In genomic region chr15:58933311-58934113, GRCh38 we compare ENCODE assay signal across 1 cellular context.
A peak's percentile ranks its signal among the peaks of the same experiment; 100 is the strongest.
TF ChIP-seq lines count a peak whose summit lies in the region.

TSS of gene SLTM (minus strand) at chr15:58933679. CDS start at chr15:58933565, 114 bp downstream.

TF ChIP-seq in WTC11, 78 proteins besides CTCF, POLR2A, EP300 and RAD21 (continued from another document and continues in another):
- TF ChIP-seq, protein P1, sequence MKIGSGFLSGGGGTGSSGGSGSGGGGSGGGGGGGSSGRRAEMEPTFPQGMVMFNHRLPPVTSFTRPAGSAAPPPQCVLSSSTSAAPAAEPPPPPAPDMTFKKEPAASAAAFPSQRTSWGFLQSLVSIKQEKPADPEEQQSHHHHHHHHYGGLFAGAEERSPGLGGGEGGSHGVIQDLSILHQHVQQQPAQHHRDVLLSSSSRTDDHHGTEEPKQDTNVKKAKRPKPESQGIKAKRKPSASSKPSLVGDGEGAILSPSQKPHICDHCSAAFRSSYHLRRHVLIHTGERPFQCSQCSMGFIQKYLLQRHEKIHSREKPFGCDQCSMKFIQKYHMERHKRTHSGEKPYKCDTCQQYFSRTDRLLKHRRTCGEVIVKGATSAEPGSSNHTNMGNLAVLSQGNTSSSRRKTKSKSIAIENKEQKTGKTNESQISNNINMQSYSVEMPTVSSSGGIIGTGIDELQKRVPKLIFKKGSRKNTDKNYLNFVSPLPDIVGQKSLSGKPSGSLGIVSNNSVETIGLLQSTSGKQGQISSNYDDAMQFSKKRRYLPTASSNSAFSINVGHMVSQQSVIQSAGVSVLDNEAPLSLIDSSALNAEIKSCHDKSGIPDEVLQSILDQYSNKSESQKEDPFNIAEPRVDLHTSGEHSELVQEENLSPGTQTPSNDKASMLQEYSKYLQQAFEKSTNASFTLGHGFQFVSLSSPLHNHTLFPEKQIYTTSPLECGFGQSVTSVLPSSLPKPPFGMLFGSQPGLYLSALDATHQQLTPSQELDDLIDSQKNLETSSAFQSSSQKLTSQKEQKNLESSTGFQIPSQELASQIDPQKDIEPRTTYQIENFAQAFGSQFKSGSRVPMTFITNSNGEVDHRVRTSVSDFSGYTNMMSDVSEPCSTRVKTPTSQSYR (CRISPR knock-in tag; IDR thresholded peaks at IDR 0.05): peak; percentile 30; the same call in 1 of the 2 replicates
- TF ChIP-seq TP53 (CRISPR knock-in tag; IDR thresholded peaks at IDR 0.05) (peak; percentile 68; the same call in 1 of the 2 replicates), PRRX2 (CRISPR knock-in tag; IDR thresholded peaks at IDR 0.05) (no peak), SMAD3 (CRISPR knock-in tag; IDR thresholded peaks at IDR 0.05; ENCODE audit: borderline replicate concordance) (peak; percentile 21), FOXK1 (CRISPR knock-in tag; IDR thresholded peaks at IDR 0.05) (peak; percentile 59; the same call in 1 of the 2 replicates), NFE2L1 (CRISPR knock-in tag; IDR thresholded peaks at IDR 0.05) (no peak), EMX1 (CRISPR knock-in tag; IDR thresholded peaks at IDR 0.05) (no peak), SP1 (CRISPR knock-in tag; conservative IDR thresholded peaks at IDR 0.05) (peak; percentile 66; the same call in 1 of the 2 replicates), RELA (CRISPR knock-in tag; IDR thresholded peaks at IDR 0.05; ENCODE audit: borderline replicate concordance) (peak; percentile 64; the same call in 1 of the 2 replicates), ZNF416 (CRISPR knock-in tag; IDR thresholded peaks at IDR 0.05) (peak; percentile 86), ERG (CRISPR knock-in tag; IDR thresholded peaks at IDR 0.05) (no peak), MLX (CRISPR knock-in tag; IDR thresholded peaks at IDR 0.05) (no peak), ELF4 (CRISPR knock-in tag; IDR thresholded peaks at IDR 0.05; ENCODE audit: low read depth) (no peak), ZNF263 (CRISPR knock-in tag; IDR thresholded peaks at IDR 0.05; ENCODE audit: low read depth) (no peak), ZNF396 (CRISPR knock-in tag; IDR thresholded peaks at IDR 0.05; ENCODE audit: borderline replicate concordance) (no peak), ZNF423 (CRISPR knock-in tag; IDR thresholded peaks at IDR 0.05) (no peak), IRF2 (CRISPR knock-in tag; IDR thresholded peaks at IDR 0.05; ENCODE audit: borderline replicate concordance, low read depth) (no peak), GABPB1 (CRISPR knock-in tag; IDR thresholded peaks at IDR 0.05) (no peak), HMGA2 (CRISPR knock-in tag; IDR thresholded peaks at IDR 0.05) (no peak), ZNF232 (CRISPR knock-in tag; IDR thresholded peaks at IDR 0.05) (no peak; the same call in 1 of the 2 replicates), JUN (CRISPR knock-in tag; IDR thresholded peaks at IDR 0.05) (0 out of 2 replicates have a peak, but pooled peaks have one; percentile 42), FOXP1 (CRISPR knock-in tag; IDR thresholded peaks at IDR 0.05; ENCODE audit: borderline replicate concordance) (peak; percentile 91), GTF2I (CRISPR knock-in tag; conservative IDR thresholded peaks at IDR 0.05) (no peak), CREM (CRISPR knock-in tag; IDR thresholded peaks at IDR 0.05) (peak; percentile 72; the same call in 1 of the 2 replicates), NR2C2 (CRISPR knock-in tag; IDR thresholded peaks at IDR 0.05) (no peak), ZBTB43 (CRISPR knock-in tag; IDR thresholded peaks at IDR 0.05) (peak; percentile 59; the same call in 1 of the 2 replicates), NFYB (CRISPR knock-in tag; conservative IDR thresholded peaks at IDR 0.05; ENCODE audit: low read depth) (no peak)
- TF ChIP-seq, protein P2, sequence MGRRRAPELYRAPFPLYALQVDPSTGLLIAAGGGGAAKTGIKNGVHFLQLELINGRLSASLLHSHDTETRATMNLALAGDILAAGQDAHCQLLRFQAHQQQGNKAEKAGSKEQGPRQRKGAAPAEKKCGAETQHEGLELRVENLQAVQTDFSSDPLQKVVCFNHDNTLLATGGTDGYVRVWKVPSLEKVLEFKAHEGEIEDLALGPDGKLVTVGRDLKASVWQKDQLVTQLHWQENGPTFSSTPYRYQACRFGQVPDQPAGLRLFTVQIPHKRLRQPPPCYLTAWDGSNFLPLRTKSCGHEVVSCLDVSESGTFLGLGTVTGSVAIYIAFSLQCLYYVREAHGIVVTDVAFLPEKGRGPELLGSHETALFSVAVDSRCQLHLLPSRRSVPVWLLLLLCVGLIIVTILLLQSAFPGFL (CRISPR knock-in tag; IDR thresholded peaks at IDR 0.05; ENCODE audit: borderline replicate concordance): no peak
- TF ChIP-seq, protein P3, sequence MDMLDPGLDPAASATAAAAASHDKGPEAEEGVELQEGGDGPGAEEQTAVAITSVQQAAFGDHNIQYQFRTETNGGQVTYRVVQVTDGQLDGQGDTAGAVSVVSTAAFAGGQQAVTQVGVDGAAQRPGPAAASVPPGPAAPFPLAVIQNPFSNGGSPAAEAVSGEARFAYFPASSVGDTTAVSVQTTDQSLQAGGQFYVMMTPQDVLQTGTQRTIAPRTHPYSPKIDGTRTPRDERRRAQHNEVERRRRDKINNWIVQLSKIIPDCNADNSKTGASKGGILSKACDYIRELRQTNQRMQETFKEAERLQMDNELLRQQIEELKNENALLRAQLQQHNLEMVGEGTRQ (CRISPR knock-in tag; IDR thresholded peaks at IDR 0.05): peak; percentile 37; the same call in 1 of the 2 replicates
- TF ChIP-seq, protein P4, sequence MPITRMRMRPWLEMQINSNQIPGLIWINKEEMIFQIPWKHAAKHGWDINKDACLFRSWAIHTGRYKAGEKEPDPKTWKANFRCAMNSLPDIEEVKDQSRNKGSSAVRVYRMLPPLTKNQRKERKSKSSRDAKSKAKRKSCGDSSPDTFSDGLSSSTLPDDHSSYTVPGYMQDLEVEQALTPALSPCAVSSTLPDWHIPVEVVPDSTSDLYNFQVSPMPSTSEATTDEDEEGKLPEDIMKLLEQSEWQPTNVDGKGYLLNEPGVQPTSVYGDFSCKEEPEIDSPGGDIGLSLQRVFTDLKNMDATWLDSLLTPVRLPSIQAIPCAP (CRISPR knock-in tag; IDR thresholded peaks at IDR 0.05): 0 out of 2 replicates have a peak, but pooled peaks have one; percentile 62
- TF ChIP-seq, protein P5, sequence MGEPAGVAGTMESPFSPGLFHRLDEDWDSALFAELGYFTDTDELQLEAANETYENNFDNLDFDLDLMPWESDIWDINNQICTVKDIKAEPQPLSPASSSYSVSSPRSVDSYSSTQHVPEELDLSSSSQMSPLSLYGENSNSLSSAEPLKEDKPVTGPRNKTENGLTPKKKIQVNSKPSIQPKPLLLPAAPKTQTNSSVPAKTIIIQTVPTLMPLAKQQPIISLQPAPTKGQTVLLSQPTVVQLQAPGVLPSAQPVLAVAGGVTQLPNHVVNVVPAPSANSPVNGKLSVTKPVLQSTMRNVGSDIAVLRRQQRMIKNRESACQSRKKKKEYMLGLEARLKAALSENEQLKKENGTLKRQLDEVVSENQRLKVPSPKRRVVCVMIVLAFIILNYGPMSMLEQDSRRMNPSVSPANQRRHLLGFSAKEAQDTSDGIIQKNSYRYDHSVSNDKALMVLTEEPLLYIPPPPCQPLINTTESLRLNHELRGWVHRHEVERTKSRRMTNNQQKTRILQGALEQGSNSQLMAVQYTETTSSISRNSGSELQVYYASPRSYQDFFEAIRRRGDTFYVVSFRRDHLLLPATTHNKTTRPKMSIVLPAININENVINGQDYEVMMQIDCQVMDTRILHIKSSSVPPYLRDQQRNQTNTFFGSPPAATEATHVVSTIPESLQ (CRISPR knock-in tag; IDR thresholded peaks at IDR 0.05): no peak
- TF ChIP-seq, protein P6, sequence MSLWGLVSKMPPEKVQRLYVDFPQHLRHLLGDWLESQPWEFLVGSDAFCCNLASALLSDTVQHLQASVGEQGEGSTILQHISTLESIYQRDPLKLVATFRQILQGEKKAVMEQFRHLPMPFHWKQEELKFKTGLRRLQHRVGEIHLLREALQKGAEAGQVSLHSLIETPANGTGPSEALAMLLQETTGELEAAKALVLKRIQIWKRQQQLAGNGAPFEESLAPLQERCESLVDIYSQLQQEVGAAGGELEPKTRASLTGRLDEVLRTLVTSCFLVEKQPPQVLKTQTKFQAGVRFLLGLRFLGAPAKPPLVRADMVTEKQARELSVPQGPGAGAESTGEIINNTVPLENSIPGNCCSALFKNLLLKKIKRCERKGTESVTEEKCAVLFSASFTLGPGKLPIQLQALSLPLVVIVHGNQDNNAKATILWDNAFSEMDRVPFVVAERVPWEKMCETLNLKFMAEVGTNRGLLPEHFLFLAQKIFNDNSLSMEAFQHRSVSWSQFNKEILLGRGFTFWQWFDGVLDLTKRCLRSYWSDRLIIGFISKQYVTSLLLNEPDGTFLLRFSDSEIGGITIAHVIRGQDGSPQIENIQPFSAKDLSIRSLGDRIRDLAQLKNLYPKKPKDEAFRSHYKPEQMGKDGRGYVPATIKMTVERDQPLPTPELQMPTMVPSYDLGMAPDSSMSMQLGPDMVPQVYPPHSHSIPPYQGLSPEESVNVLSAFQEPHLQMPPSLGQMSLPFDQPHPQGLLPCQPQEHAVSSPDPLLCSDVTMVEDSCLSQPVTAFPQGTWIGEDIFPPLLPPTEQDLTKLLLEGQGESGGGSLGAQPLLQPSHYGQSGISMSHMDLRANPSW (CRISPR knock-in tag; conservative IDR thresholded peaks at IDR 0.05; ENCODE audit: low read depth): no peak
- TF ChIP-seq, protein P7, sequence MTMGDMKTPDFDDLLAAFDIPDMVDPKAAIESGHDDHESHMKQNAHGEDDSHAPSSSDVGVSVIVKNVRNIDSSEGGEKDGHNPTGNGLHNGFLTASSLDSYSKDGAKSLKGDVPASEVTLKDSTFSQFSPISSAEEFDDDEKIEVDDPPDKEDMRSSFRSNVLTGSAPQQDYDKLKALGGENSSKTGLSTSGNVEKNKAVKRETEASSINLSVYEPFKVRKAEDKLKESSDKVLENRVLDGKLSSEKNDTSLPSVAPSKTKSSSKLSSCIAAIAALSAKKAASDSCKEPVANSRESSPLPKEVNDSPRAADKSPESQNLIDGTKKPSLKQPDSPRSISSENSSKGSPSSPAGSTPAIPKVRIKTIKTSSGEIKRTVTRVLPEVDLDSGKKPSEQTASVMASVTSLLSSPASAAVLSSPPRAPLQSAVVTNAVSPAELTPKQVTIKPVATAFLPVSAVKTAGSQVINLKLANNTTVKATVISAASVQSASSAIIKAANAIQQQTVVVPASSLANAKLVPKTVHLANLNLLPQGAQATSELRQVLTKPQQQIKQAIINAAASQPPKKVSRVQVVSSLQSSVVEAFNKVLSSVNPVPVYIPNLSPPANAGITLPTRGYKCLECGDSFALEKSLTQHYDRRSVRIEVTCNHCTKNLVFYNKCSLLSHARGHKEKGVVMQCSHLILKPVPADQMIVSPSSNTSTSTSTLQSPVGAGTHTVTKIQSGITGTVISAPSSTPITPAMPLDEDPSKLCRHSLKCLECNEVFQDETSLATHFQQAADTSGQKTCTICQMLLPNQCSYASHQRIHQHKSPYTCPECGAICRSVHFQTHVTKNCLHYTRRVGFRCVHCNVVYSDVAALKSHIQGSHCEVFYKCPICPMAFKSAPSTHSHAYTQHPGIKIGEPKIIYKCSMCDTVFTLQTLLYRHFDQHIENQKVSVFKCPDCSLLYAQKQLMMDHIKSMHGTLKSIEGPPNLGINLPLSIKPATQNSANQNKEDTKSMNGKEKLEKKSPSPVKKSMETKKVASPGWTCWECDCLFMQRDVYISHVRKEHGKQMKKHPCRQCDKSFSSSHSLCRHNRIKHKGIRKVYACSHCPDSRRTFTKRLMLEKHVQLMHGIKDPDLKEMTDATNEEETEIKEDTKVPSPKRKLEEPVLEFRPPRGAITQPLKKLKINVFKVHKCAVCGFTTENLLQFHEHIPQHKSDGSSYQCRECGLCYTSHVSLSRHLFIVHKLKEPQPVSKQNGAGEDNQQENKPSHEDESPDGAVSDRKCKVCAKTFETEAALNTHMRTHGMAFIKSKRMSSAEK (CRISPR knock-in tag; IDR thresholded peaks at IDR 0.05; ENCODE audit: borderline replicate concordance): no peak
